In genomic region chr2:81839780-81840179, GRCh38 we compare ENCODE assay signal across 29 cellular contexts.
"Had no signal": no experiment of that assay in that cellular context is flagged by ENCODE, and none has a peak within 500 bp of the region (broad histone marks: within the 10 kb centered on the region; RNA-seq: fewer than 3 reads in every experiment).

No MANE protein-coding gene starts in this region.

- H3K27me3 ChIP-seq: left lung, ovary, right atrium auricular region, stomach, testis, thyroid gland, transverse colon, upper lobe of left lung, vagina had no signal

- H3K4me1 Mint-ChIP-seq: naive thymus-derived CD4-positive, alpha-beta T cell; stimulated activated naive B cell treated with anti-CD40 and anti-IgM and Interleukin-4, amounts not matched to agents 10 μg/mL and 1 μg/mL and 100 μg/mL, for 72 hours had no signal

- ATAC-seq: left colon; left lung; lower lobe of right lung; mucosa of descending colon; naive thymus-derived CD4-positive, alpha-beta T cell; natural killer cell treated with Interleukin-12 subunit alpha and Interleukin-12 subunit beta and Interleukin-15 and Interleukin-18, amount 100 ng/mL, for 72 hours; sciatic nerve; stimulated activated naive B cell treated with anti-CD40 and anti-IgM and Interleukin-4, amounts not matched to agents 10 μg/mL and 1 μg/mL and 100 μg/mL, for 72 hours; stimulated activated naive CD8-positive, alpha-beta T cell treated with anti-CD3 and anti-CD28 coated beads, Interleukin-15, Interleukin-2, amounts not matched to agents 100 U/mL and 50 U/mL, for 24 hours had no signal

- H3K4me3 Mint-ChIP-seq: naive thymus-derived CD4-positive, alpha-beta T cell; natural killer cell treated with Interleukin-12 subunit alpha and Interleukin-12 subunit beta and Interleukin-15 and Interleukin-18, amount 100 ng/mL, for 72 hours; stimulated activated naive B cell treated with anti-CD40 and anti-IgM and Interleukin-4, amounts not matched to agents 10 μg/mL and 1 μg/mL and 100 μg/mL, for 72 hours had no signal

- FAIRE-seq: keratinocyte had no signal

- H3K36me3 ChIP-seq: left lung, lower lobe of right lung, ovary, right atrium auricular region, stomach, thyroid gland, transverse colon, upper lobe of left lung, vagina had no signal

- H3K4me1 ChIP-seq: left lung, lower lobe of right lung, right atrium auricular region, stomach, testis, thyroid gland, transverse colon, upper lobe of left lung, vagina had no signal

- H3K4me3 ChIP-seq: left lung, lower lobe of right lung, mucosa of descending colon, ovary, right atrium auricular region, skin epidermis, stomach, testis, thyroid gland, transverse colon, upper lobe of left lung, vagina had no signal

- DNase-seq: hippocampal formation; kidney glomerular epithelial cell; left colon; left lung; lower lobe of right lung; mammary epithelial cell; mesenchymal stem cell; midbrain; mucosa of descending colon; naive thymus-derived CD4-positive, alpha-beta T cell; ovary; stimulated activated CD4-positive, alpha-beta T cell treated with anti-CD3 and anti-CD28 coated beads, Interleukin-12 subunit alpha, Interleukin-12 subunit beta, amount 100 ng/mL, for 4 hours; stimulated activated CD4-positive, alpha-beta T cell treated with anti-CD3 and anti-CD28 coated beads, Interleukin-15, amount 100 ng/mL, for 24 hours; stimulated activated CD4-positive, alpha-beta T cell treated with anti-CD3 and anti-CD28 coated beads, Interleukin-2, amount 100 ng/mL, for 24 hours; stimulated activated CD4-positive, alpha-beta T cell treated with anti-CD3 and anti-CD28 coated beads, Interleukin-4, amount 100 ng/mL, for 1 hour; stimulated activated naive B cell treated with anti-CD40 and anti-IgM and Interleukin-4, amounts not matched to agents 10 μg/mL and 1 μg/mL and 100 μg/mL, for 72 hours; stimulated activated naive CD8-positive, alpha-beta T cell treated with anti-CD3 and anti-CD28 coated beads, Interleukin-15, Interleukin-2, amounts not matched to agents 100 U/mL and 50 U/mL, for 24 hours; stomach; testis; thyroid gland; transverse colon; upper lobe of left lung had no signal

- H3K27ac Mint-ChIP-seq: naive thymus-derived CD4-positive, alpha-beta T cell; natural killer cell treated with Interleukin-12 subunit alpha and Interleukin-12 subunit beta and Interleukin-15 and Interleukin-18, amount 100 ng/mL, for 72 hours; progenitor cell of endocrine pancreas; stimulated activated naive B cell treated with anti-CD40 and anti-IgM and Interleukin-4, amounts not matched to agents 10 μg/mL and 1 μg/mL and 100 μg/mL, for 72 hours had no signal

- H3K27ac ChIP-seq: left lung, lower lobe of right lung, ovary, right atrium auricular region, skin epidermis, stomach, testis, thyroid gland, transverse colon, upper lobe of left lung, vagina had no signal

- H3K9me3 ChIP-seq: mucosa of descending colon, ovary, right atrium auricular region, stomach, testis, thyroid gland, transverse colon, upper lobe of left lung, vagina had no signal

- H3K27me3 Mint-ChIP-seq: naive thymus-derived CD4-positive, alpha-beta T cell; natural killer cell treated with Interleukin-12 subunit alpha and Interleukin-12 subunit beta and Interleukin-15 and Interleukin-18, amount 100 ng/mL, for 72 hours; progenitor cell of endocrine pancreas; stimulated activated naive B cell treated with anti-CD40 and anti-IgM and Interleukin-4, amounts not matched to agents 10 μg/mL and 1 μg/mL and 100 μg/mL, for 72 hours had no signal

- H3K36me3 Mint-ChIP-seq: stimulated activated naive B cell treated with anti-CD40 and anti-IgM and Interleukin-4, amounts not matched to agents 10 μg/mL and 1 μg/mL and 100 μg/mL, for 72 hours had no signal
